Comparison of ENCODE assay signal across 9 cellular contexts in the genomic region with DNA sequence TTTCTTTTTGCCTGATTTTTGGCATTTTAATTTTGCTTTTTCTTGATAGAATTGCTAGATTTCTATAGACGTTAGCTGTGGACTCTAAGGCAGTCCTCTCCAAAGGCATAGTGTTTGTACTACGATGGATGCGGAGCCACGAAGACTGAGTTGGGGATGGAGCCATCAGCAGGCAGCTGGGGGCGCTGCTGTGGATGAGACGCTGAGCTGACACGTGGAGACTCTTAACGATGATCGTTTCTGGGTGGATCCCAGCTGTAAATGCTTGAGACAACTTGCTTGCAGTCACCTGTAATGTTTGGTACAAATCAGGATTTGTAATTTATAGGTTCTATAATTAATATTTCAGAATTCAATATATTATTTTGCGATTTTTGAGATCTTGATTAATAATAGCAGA. TPM values are rescaled to one million over a fixed set of nuclear protein-coding genes. Genes with fewer than 3 reads are reported as not detected.
DNase-seq lines count a peak whose midpoint lies in the region; ATAC-seq, FAIRE-seq and TF ChIP-seq lines count a peak whose summit lies in the region.
"Had no signal": no experiment of that assay in that cellular context is flagged by ENCODE, and none has a peak within 500 bp of the region (broad histone marks: within the 10 kb centered on the region; RNA-seq: fewer than 3 reads in every experiment).

No MANE protein-coding gene starts in this region.

- peak; percentile 51 for TF ChIP-seq CTCF in HepG2 (CRISPR knock-in tag; IDR thresholded peaks at IDR 0.05)
- no peak for TF ChIP-seq CTCF in right lobe of liver (IDR thresholded peaks at IDR 0.05)
- TF ChIP-seq CTCF in PC-3 (conservative IDR thresholded peaks at IDR 0.05; ENCODE audit: low read depth, low read length), result peak; percentile 70
- TF ChIP-seq CTCF in ascending aorta (IDR thresholded peaks at IDR 0.05), result peak in 1 of 3 experiments; percentile 20

- FAIRE-seq in HepG2 (lab: Jason Lieb, UNC), result no peak

- DNase-seq in HepG2 (ENCODE audit: low spot score) (no peak), right lobe of liver (no peak), PC-3 (peak; percentile 37), fibroblast of gingiva (ENCODE audit: low read depth) (peak; percentile 19), superior temporal gyrus (ENCODE audit: extremely low spot score) (peak; percentile 61), ascending aorta (ENCODE audit: low spot score in 2 of 2) (no peak), 8988T (no peak)
- DNase-seq: GF-D8 had no signal

- H3K79me2 ChIP-seq in HepG2 (ENCODE audit: insufficient read depth, low read length) (no peaks in the 10 kb centered on the region), PC-3 (ENCODE audit: low read length) (no peaks in the 10 kb centered on the region)

- intact Hi-C loops in HepG2 (cut with micrococcal nuclease; ENCODE audit: unreplicated experiment) (no loop called here), right lobe of liver (cut with DNase I) (no loop called here), PC-3 (cut with micrococcal nuclease) (no loop called here), ascending aorta (cut with DNase I) (no loop called here)

- H3K4me3 ChIP-seq in HepG2 (replicated peaks in 1 of 3; ENCODE audit: insufficient read depth in 1 of 3, low read depth in 2 of 3, low read length in 3 of 3), result no peak overlapping the region
- no peak overlapping the region for H3K4me3 ChIP-seq in right lobe of liver
- H3K4me3 ChIP-seq in PC-3 (ENCODE audit: low read length), result no peak overlapping the region
- H3K4me3 ChIP-seq in ascending aorta, result no peak overlapping the region

- no peak overlapping the region for H3K4me2 ChIP-seq in HepG2 (ENCODE audit: low read depth, low read length)
- H3K4me2 ChIP-seq in PC-3 (ENCODE audit: low read length), result no peak overlapping the region

- H3K27me3 ChIP-seq in HepG2 (ENCODE audit: control insufficient read depth in 1 of 2, insufficient read depth in 2 of 2, low read length in 2 of 2) (0 out of 5 replicates have a peak, but pooled peaks cover 0 to 2% of the 10 kb centered on the region in 2 experiments), right lobe of liver (no peaks in the 10 kb centered on the region), PC-3 (ENCODE audit: low read length) (no peaks in the 10 kb centered on the region), ascending aorta (no peaks in the 10 kb centered on the region)

- POLR2A ChIA-PET in HepG2 (lab: Yijun Ruan, JAX), result interaction anchor here (2.4 kb wide), 1 partner anchor 14 kb away, joined by 9 read pairs; a partner anchor contains a TSS
- POLR2A ChIA-PET in PC-3 (lab: Charles Lee; ENCODE audit: unreplicated experiment), result no interaction called here

- no peak overlapping the region for H3K9ac ChIP-seq in HepG2 (ENCODE audit: insufficient read depth, low read depth, low read length)
- H3K9ac ChIP-seq in PC-3 (ENCODE audit: low read length), result no peak overlapping the region

- H3K27ac ChIP-seq in HepG2 (ENCODE audit: extremely low read length, insufficient read depth, low read length) (no peak overlapping the region), right lobe of liver (no peak overlapping the region), PC-3 (ENCODE audit: low read length) (no peak overlapping the region), ascending aorta (no peak overlapping the region)

- peak; percentile 34; the same call in 2 of the 3 replicates for ATAC-seq in HepG2
- no peak for ATAC-seq in right lobe of liver
- ATAC-seq in PC-3, result peak; percentile 8; the same call in 1 of the 2 replicates
- ATAC-seq in GM18502 (IDR thresholded peaks at IDR 0.05; ENCODE audit: poor library complexity, unreplicated experiment), result no peak

- H3K4me1 ChIP-seq in HepG2 (ENCODE audit: insufficient read depth, low read length), result peaks cover 57% of the 10 kb centered on the region
- no peaks in the 10 kb centered on the region for H3K4me1 ChIP-seq in right lobe of liver
- H3K4me1 ChIP-seq in PC-3 (ENCODE audit: insufficient read depth, low read length), result peaks cover 15% of the 10 kb centered on the region
- no peaks in the 10 kb centered on the region for H3K4me1 ChIP-seq in ascending aorta

- no peaks in the 10 kb centered on the region for H3F3A ChIP-seq in PC-3 (ENCODE audit: low read length, unreplicated experiment)

- H4K20me1 ChIP-seq in HepG2 (ENCODE audit: insufficient read depth, low read length), result no peaks in the 10 kb centered on the region
- no peaks in the 10 kb centered on the region for H4K20me1 ChIP-seq in PC-3 (ENCODE audit: low read length)

- no peak for TF ChIP-seq EP300 in HepG2 (IDR thresholded peaks at IDR 0.05; ENCODE audit: low read depth in 2 of 2, low read length in 2 of 2)
- TF ChIP-seq EP300 in HepG2 (CRISPR knock-in tag; IDR thresholded peaks at IDR 0.05; ENCODE audit: borderline replicate concordance), result no peak

- H2AFZ ChIP-seq in HepG2 (ENCODE audit: low read length), result no peak overlapping the region
- H2AFZ ChIP-seq in PC-3 (ENCODE audit: low read length), result peak overlapping the region; percentile 23; the same call in 1 of the 2 replicates

- CTCF ChIA-PET in HepG2 (lab: Yijun Ruan, JAX; ENCODE audit: low intra/inter-chr PET ratio, low total read pairs), result no interaction called here
- CTCF ChIA-PET in PC-3 (lab: Charles Lee), result interaction anchor here (0.9 kb wide), 1 partner anchor 285 kb away, joined by 3 read pairs; no protein-coding TSS in a partner anchor

- H3K9me3 ChIP-seq in HepG2 (ENCODE audit: low read length) (no peaks in the 10 kb centered on the region), right lobe of liver (no peaks in the 10 kb centered on the region), PC-3 (ENCODE audit: low read length) (no peaks in the 10 kb centered on the region), ascending aorta (no peaks in the 10 kb centered on the region)

- in situ Hi-C loops in HepG2 (cut with HindIII; ENCODE audit: extremely low pct_ligation_motif_present, low pct_unique_long_range_greater_than_20kb), result no loop called here

- WGBS in HepG2 (ENCODE audit: low lambda C conversion rate), result 56% methylated on average over 10 of the region's 10 CpGs
- WGBS in right lobe of liver (ENCODE audit: insufficient coverage, low coverage, low lambda C conversion rate, missing lambda C conversion rate), result 42% methylated on average over 10 of the region's 10 CpGs

- H3K9me2 ChIP-seq in PC-3 (replicated peaks; ENCODE audit: low read length), result no peaks in the 10 kb centered on the region

- TF ChIP-seq RAD21 in HepG2 (CRISPR knock-in tag; IDR thresholded peaks at IDR 0.05), result no peak

- TF ChIP-seq POLR2A in HepG2 (IDR thresholded peaks at IDR 0.05; ENCODE audit: insufficient read depth in 1 of 2, low read depth in 2 of 2, low read length in 2 of 2) (no peak), right lobe of liver (IDR thresholded peaks at IDR 0.05) (no peak)

- BruUV-seq in HepG2 (replicated peaks; lab: Mats Ljungman, UMichigan) (no TSS peak), PC-3 (replicated peaks; lab: Mats Ljungman, UMichigan) (no TSS peak)

- H3K36me3 ChIP-seq in HepG2 (replicated peaks in 1 of 2; ENCODE audit: control insufficient read depth in 1 of 2, insufficient read depth in 2 of 2, low read length in 2 of 2) (no peaks in the 10 kb centered on the region), right lobe of liver (no peaks in the 10 kb centered on the region), PC-3 (ENCODE audit: low read depth, low read length) (no peaks in the 10 kb centered on the region), ascending aorta (no peaks in the 10 kb centered on the region)

RNA-seq across cellular contexts. Expression of a gene that starts 13.3 kb away (rescaled TPM):
- total RNA-seq in HepG2 (2016; rRNA removed; fragmentation: Illumina TruSeq; extraction: Trizol) (36.5 and 65.6 TPM in 2 replicates), right lobe of liver (10 to 100 TPM; 10.3 to 25.4 (median 14.9) TPM), PC-3 (2014; rRNA removed) (132 and 150 TPM in 2 replicates), ascending aorta (62.3 TPM)
- 7.1 and 8.4 TPM in 2 replicates for total RNA-seq in HepG2 (2016; cell fraction: cytosol; rRNA removed; fragmentation: Illumina TruSeq; extraction: Trizol; ENCODE audit: low read depth)
- 37.9 and 63.0 TPM in 2 replicates for total RNA-seq in HepG2 (2016; cell fraction: insoluble cytoplasmic fraction; rRNA removed; fragmentation: Illumina TruSeq; extraction: Trizol)
- 16.6 and 17.6 TPM in 2 replicates for total RNA-seq in HepG2 (2016; cell fraction: membrane; rRNA removed; fragmentation: Illumina TruSeq; extraction: Trizol)
- total RNA-seq in HepG2 (2016; cell fraction: nucleus; rRNA removed; fragmentation: Illumina TruSeq; extraction: Trizol), result 20.8 and 22.0 TPM in 2 replicates
- polyA plus RNA-seq in HepG2 (2011; rRNA removed), result 67.0 and 86.5 TPM in 2 replicates
- 20.9 and 33.3 TPM in 2 replicates for polyA plus RNA-seq in HepG2 (2011; cell fraction: cytosol; rRNA removed)
- 16.0 and 18.6 TPM in 2 replicates for polyA plus RNA-seq in HepG2 (2011; cell fraction: nucleus; rRNA removed)
- 21.8 and 33.2 TPM in 2 replicates for polyA plus RNA-seq in HepG2 (2012)
- polyA plus RNA-seq in HepG2 (2016; cell fraction: cytosol; fragmentation: Illumina TruSeq; extraction: Trizol; ENCODE audit: low read depth), result 6.7 and 8.2 TPM in 2 replicates
- 60.8 and 80.2 TPM in 2 replicates for polyA plus RNA-seq in HepG2 (2016; cell fraction: insoluble cytoplasmic fraction; fragmentation: Illumina TruSeq; extraction: Trizol; ENCODE audit: low read depth)
- 10.6 and 14.9 TPM in 2 replicates for polyA plus RNA-seq in HepG2 (2016; cell fraction: membrane; fragmentation: Illumina TruSeq; extraction: Trizol; ENCODE audit: low read depth)
- 31.6 and 37.5 TPM in 2 replicates for polyA plus RNA-seq in HepG2 (2016; cell fraction: nucleus; fragmentation: Illumina TruSeq; extraction: Trizol; ENCODE audit: insufficient read depth, low read depth)
- polyA minus RNA-seq in HepG2 (2011; rRNA and poly(A)+ RNA removed; ENCODE audit: low replicate concordance), result 69.8 and 75.0 TPM in 2 replicates
- polyA minus RNA-seq in HepG2 (2011; cell fraction: cytosol; rRNA and poly(A)+ RNA removed), result 49.0 and 63.7 TPM in 2 replicates
- 44.1 and 46.9 TPM in 2 replicates for polyA minus RNA-seq in HepG2 (2011; cell fraction: nucleus; rRNA and poly(A)+ RNA removed)

RNA-seq across cellular contexts. Expression of a gene that starts 27.4 kb away (rescaled TPM):
- total RNA-seq in HepG2 (2016; rRNA removed; fragmentation: Illumina TruSeq; extraction: Trizol) (not detected in 2 replicates), right lobe of liver (1 to 10 TPM in 1 of 6 experiments, under 1 TPM in 5; 0.29 to 5.6 (median 0.41) TPM), PC-3 (2014; rRNA removed) (0.29 TPM in 1 of 2 replicates, not detected in the other), ascending aorta (236 TPM)
- total RNA-seq in HepG2 (2016; cell fraction: cytosol; rRNA removed; fragmentation: Illumina TruSeq; extraction: Trizol; ENCODE audit: low read depth), result not detected in 2 replicates
- not detected in 2 replicates for total RNA-seq in HepG2 (2016; cell fraction: insoluble cytoplasmic fraction; rRNA removed; fragmentation: Illumina TruSeq; extraction: Trizol)
- not detected in 2 replicates for total RNA-seq in HepG2 (2016; cell fraction: membrane; rRNA removed; fragmentation: Illumina TruSeq; extraction: Trizol)
- not detected in 2 replicates for total RNA-seq in HepG2 (2016; cell fraction: nucleus; rRNA removed; fragmentation: Illumina TruSeq; extraction: Trizol)
- polyA plus RNA-seq in HepG2 (2011; rRNA removed), result 0.13 TPM in 1 of 2 replicates, not detected in the other
- 0.08 and 0.10 TPM in 2 replicates for polyA plus RNA-seq in HepG2 (2011; cell fraction: cytosol; rRNA removed)
- polyA plus RNA-seq in HepG2 (2011; cell fraction: nucleus; rRNA removed), result not detected in 2 replicates
- polyA plus RNA-seq in HepG2 (2012), result not detected in 2 replicates
- not detected in 2 replicates for polyA plus RNA-seq in HepG2 (2016; cell fraction: cytosol; fragmentation: Illumina TruSeq; extraction: Trizol; ENCODE audit: low read depth)
- polyA plus RNA-seq in HepG2 (2016; cell fraction: insoluble cytoplasmic fraction; fragmentation: Illumina TruSeq; extraction: Trizol; ENCODE audit: low read depth), result not detected in 2 replicates
- not detected in 2 replicates for polyA plus RNA-seq in HepG2 (2016; cell fraction: membrane; fragmentation: Illumina TruSeq; extraction: Trizol; ENCODE audit: low read depth)
- polyA plus RNA-seq in HepG2 (2016; cell fraction: nucleus; fragmentation: Illumina TruSeq; extraction: Trizol; ENCODE audit: insufficient read depth, low read depth), result not detected in 2 replicates
- polyA minus RNA-seq in HepG2 (2011; rRNA and poly(A)+ RNA removed; ENCODE audit: low replicate concordance), result not detected in 2 replicates
- not detected in 2 replicates for polyA minus RNA-seq in HepG2 (2011; cell fraction: cytosol; rRNA and poly(A)+ RNA removed)
- not detected in 2 replicates for polyA minus RNA-seq in HepG2 (2011; cell fraction: nucleus; rRNA and poly(A)+ RNA removed)

Comparison
In these comparisons a context has a peak if more than half of its experiments do, and no peak if none do; other contexts are left out.
1. ATAC-seq: peak in HepG2 (single experiment) and PC-3 (single experiment); none in right lobe of liver (0 of 4) and GM18502 (single experiment).
2. CTCF ChIP-seq: peak in HepG2 (single experiment) and PC-3 (single experiment); none in right lobe of liver (0 of 4).
3. DNase-seq: peak in PC-3 (single experiment), fibroblast of gingiva (single experiment) and superior temporal gyrus (single experiment); none in HepG2 (single experiment), right lobe of liver (0 of 3), ascending aorta (0 of 2) and 8988T (single experiment).
4. RNA of a gene that starts 27.4 kb away (total RNA-seq): 236 TPM in ascending aorta (single experiment); 0.29 to 5.6 TPM in right lobe of liver, not detected in HepG2 and 0.29 TPM in PC-3; every median in the first group is over 10 times any median in the second.